In genomic region chr2:176085861-176086771, GRCh38 we compare ENCODE assay signal across 8 cellular contexts. TPM values are rescaled to one million over a fixed set of nuclear protein-coding genes. Genes with fewer than 3 reads are reported as not detected.
DNase-seq lines count a peak whose midpoint lies in the region; ATAC-seq and TF ChIP-seq lines count a peak whose summit lies in the region.

No MANE protein-coding gene starts in this region.

- DNase-seq in SIG-M5 treated with dmso at 0.1 percent for 504 hours (lab: John Stamatoyannopoulos, UW; ENCODE audit: unreplicated experiment) = peak; percentile 66
- no peak for DNase-seq in SIG-M5 (lab: John Stamatoyannopoulos, UW)
- DNase-seq in NCI-H146 treated with DMSO at 0.1 percent for 48 hours (lab: John Stamatoyannopoulos, UW; ENCODE audit: unreplicated experiment) = peak; percentile 23
- DNase-seq in ascending aorta (ENCODE audit: low spot score in 2 of 2) = peak in 1 of 2 donors; percentile 62
- no peak for DNase-seq in H4 (ENCODE audit: low spot score)
- no peak for DNase-seq in activated CD4-positive, alpha-beta T cell treated with anti-CD3 and anti-CD28 coated beads for 4 hours

- no peaks in the 10 kb centered on the region for H3K9me3 ChIP-seq in ascending aorta
- peaks cover 0 to 22% (median 2%) of the 10 kb centered on the region in 4 donors for H3K9me3 ChIP-seq in liver (ENCODE audit: control insufficient read depth in 4 of 4, low read length in 3 of 4)

- no peak for ATAC-seq in GM18505 (IDR thresholded peaks at IDR 0.05; ENCODE audit: unreplicated experiment)

- intact Hi-C loops in ascending aorta (cut with DNase I) = loop anchor here (5.0 kb wide), 1 partner anchor 84 kb away; the partner anchor contains the start of gene LNPK

- H3K9ac ChIP-seq in liver (ENCODE audit: low read depth in 1 of 2, low read length in 2 of 2) = no peak overlapping the region

- H3K4me1 ChIP-seq in ascending aorta (no peaks in the 10 kb centered on the region), liver (ENCODE audit: control insufficient read depth in 4 of 4, insufficient read depth in 4 of 4, low read length in 3 of 4) (peaks cover 8 to 18% (median 13%) of the 10 kb centered on the region in 4 donors)

- peak; percentile 70 to 77 for TF ChIP-seq RAD21 in liver (IDR thresholded peaks at IDR 0.05)

- TF ChIP-seq CTCF in ascending aorta (IDR thresholded peaks at IDR 0.05) = peak; percentile 31 to 65 (median 42)
- TF ChIP-seq CTCF in liver (IDR thresholded peaks at IDR 0.05; ENCODE audit: low read depth, low read length, missing input control) = peak; percentile 36

- no peaks in the 10 kb centered on the region for H3K36me3 ChIP-seq in ascending aorta
- H3K36me3 ChIP-seq in liver (ENCODE audit: control insufficient read depth in 4 of 4, insufficient read depth in 3 of 4, low read depth in 1 of 4, low read length in 3 of 4) = no peaks in the 10 kb centered on the region

- TF ChIP-seq POLR2A in GM18505 (IDR thresholded peaks at IDR 0.05; ENCODE audit: borderline replicate concordance, extremely low read depth, insufficient read depth, insufficient read length) = no peak

- H3K4me3 ChIP-seq in ascending aorta (peak overlapping the region in 1 of 2 donors; percentile 32), liver (ENCODE audit: low read depth in 1 of 3, low read length in 3 of 3) (no peak overlapping the region)

- no peak overlapping the region for H3K27ac ChIP-seq in ascending aorta
- no peak overlapping the region for H3K27ac ChIP-seq in liver (ENCODE audit: low read depth in 1 of 2, low read length in 2 of 2)

- H3K27me3 ChIP-seq in ascending aorta (peaks cover 70% of the 10 kb centered on the region), liver (ENCODE audit: control insufficient read depth in 4 of 4, insufficient read depth in 4 of 4, low read length in 3 of 4) (peaks cover 17 to 65% (median 40%) of the 10 kb centered on the region in 4 donors)

- WGBS in liver = 3% methylated on average over 46 of the region's 46 CpGs

TF ChIP-seq in liver, 16 proteins besides CTCF, POLR2A, EP300 and RAD21:
- no peak for TF ChIP-seq YY1 (IDR thresholded peaks at IDR 0.05)
- no peak for TF ChIP-seq GABPA (IDR thresholded peaks at IDR 0.05 in 1 of 2, conservative IDR thresholded peaks at IDR 0.05 in 1 of 2)
- TF ChIP-seq FOXA2 (IDR thresholded peaks at IDR 0.05) = no peak
- no peak for TF ChIP-seq ATF3 (IDR thresholded peaks at IDR 0.05)
- no peak for TF ChIP-seq NR2F2 (IDR thresholded peaks at IDR 0.05)
- no peak for TF ChIP-seq TAF1 (conservative IDR thresholded peaks at IDR 0.05)
- no peak for TF ChIP-seq HNF4A (conservative IDR thresholded peaks at IDR 0.05)
- TF ChIP-seq RXRA (IDR thresholded peaks at IDR 0.05) = no peak
- TF ChIP-seq ZBTB33 (IDR thresholded peaks at IDR 0.05) = no peak
- TF ChIP-seq FOXA1 (IDR thresholded peaks at IDR 0.05) = no peak
- TF ChIP-seq MAX (IDR thresholded peaks at IDR 0.05) = no peak
- TF ChIP-seq EGR1 (IDR thresholded peaks at IDR 0.05; ENCODE audit: low read depth in 2 of 2) = no peak
- no peak for TF ChIP-seq REST (IDR thresholded peaks at IDR 0.05)
- TF ChIP-seq JUND (IDR thresholded peaks at IDR 0.05) = no peak
- no peak for TF ChIP-seq HNF4G (IDR thresholded peaks at IDR 0.05)
- no peak for TF ChIP-seq SP1 (IDR thresholded peaks at IDR 0.05)
TF ChIP-seq in liver: peak in this region for 0.

RNA-seq across cellular contexts. Expression of gene EVX2, which starts 2.4 kb away (rescaled TPM):
- total RNA-seq in ascending aorta (not detected), liver (not detected)
- not detected for polyA plus RNA-seq in liver
- total RNA-seq in H4 (2014; rRNA removed; shearing (Covaris generic)) = not detected in 2 replicates

RNA-seq across cellular contexts. Expression of gene HOXD13, which starts 6.4 kb away (rescaled TPM):
- total RNA-seq in ascending aorta = not detected
- total RNA-seq in liver = not detected
- not detected for polyA plus RNA-seq in liver
- total RNA-seq in H4 (2014; rRNA removed; shearing (Covaris generic)) = 3.1 and 4.8 TPM in 2 replicates

RNA-seq across cellular contexts. Expression of gene HOXD12, which starts 13.5 kb away (rescaled TPM):
- not detected for total RNA-seq in ascending aorta
- not detected for total RNA-seq in liver
- not detected for polyA plus RNA-seq in liver
- not detected in 2 replicates for total RNA-seq in H4 (2014; rRNA removed; shearing (Covaris generic))

RNA-seq across cellular contexts. Expression of gene HOXD11, which starts 21.0 kb away (rescaled TPM):
- total RNA-seq in ascending aorta (not detected), liver (not detected)
- not detected for polyA plus RNA-seq in liver
- total RNA-seq in H4 (2014; rRNA removed; shearing (Covaris generic)) = not detected in 2 replicates

RNA-seq across cellular contexts. Expression of gene HOXD10, which starts 30.5 kb away (rescaled TPM):
- total RNA-seq in ascending aorta (not detected), liver (not detected)
- polyA plus RNA-seq in liver = not detected
- total RNA-seq in H4 (2014; rRNA removed; shearing (Covaris generic)) = not detected in 2 replicates

Comparison
In these comparisons a context has a peak if more than half of its experiments do, and no peak if none do; other contexts are left out.
1. DNase-seq: peak in SIG-M5 treated with dmso at 0.1 percent for 504 hours (single experiment) and NCI-H146 treated with DMSO at 0.1 percent for 48 hours (single experiment); none in SIG-M5 (single experiment), H4 (single experiment) and activated CD4-positive, alpha-beta T cell treated with anti-CD3 and anti-CD28 coated beads for 4 hours (0 of 2).